11 cellular contexts compared by ENCODE assay signal in the genomic region with DNA sequence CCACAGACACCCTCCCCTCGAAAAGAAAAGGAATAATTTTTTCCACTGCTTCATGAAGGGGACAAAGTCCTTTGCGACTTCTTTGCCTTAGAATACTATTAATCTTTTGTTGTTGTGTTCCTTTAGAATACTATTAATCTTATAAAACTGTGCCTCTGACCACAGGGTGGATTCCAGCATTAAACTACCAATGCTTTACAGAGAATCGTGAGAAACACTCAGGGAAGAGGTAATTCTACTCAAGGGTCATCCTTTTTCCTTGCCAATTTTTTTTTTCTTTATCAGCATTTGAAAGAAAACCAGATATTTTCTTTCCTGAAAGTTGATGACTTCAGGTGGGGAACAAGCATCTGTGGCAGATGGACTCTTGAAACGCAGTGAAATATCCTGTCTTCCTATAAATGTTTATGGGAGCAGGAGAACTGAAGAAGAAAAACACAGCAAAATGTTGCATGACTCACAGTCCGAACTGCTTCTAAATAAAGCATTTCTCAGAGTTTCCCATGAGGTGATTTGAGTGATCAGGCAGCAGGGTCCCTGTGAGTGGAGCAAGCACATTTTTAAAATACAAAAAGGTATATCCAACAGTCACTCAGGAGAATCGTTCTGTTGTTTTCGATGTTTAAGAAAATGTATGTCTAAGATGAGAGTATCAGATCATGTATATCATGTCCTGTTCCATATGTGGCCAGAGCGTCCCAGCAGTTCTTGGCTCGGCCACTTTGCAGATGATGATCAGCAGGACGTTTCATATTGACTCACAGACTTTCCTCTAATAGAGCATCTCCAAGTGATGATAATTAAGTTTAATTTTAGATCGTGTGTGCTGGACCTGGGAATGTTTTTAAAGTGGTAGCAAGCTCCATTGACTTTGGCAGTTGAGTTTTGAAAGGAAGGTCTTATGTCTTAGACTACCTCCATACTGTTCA.
DNase-seq lines count a peak whose midpoint lies in the region; ATAC-seq and TF ChIP-seq lines count a peak whose summit lies in the region.
"Had no signal": no experiment of that assay in that cellular context is flagged by ENCODE, and none has a peak within 500 bp of the region (broad histone marks: within the 10 kb centered on the region; RNA-seq: fewer than 3 reads in every experiment).

No MANE protein-coding gene starts in this region.

- no peak overlapping the region for H3K4me3 Mint-ChIP-seq in Calu3 (ENCODE audit: low read depth, unreplicated experiment)
- H3K4me3 Mint-ChIP-seq: activated CD4-positive, alpha-beta T cell treated with anti-CD3 and anti-CD28 coated beads, Interleukin-2, amount 10 ng/mL, durations not matched to agents 7 days and 5 days; activated naive CD4-positive, alpha-beta T cell treated with anti-CD3 and anti-CD28 coated beads, Interleukin-2, amount 50 U/mL, for 24 hours had no signal

- H2AFZ ChIP-seq in OCI-LY3 (ENCODE audit: low read depth, low read length) (0 out of 2 replicates have a peak overlapping the region, but pooled peaks have one; percentile 15), fibroblast of lung (ENCODE audit: low read length) (no peak overlapping the region)

- H3K4me1 Mint-ChIP-seq in Calu3 (ENCODE audit: low read depth, unreplicated experiment), result peaks cover 34% of the 10 kb centered on the region

- BruUV-seq in Calu3 (replicated peaks; lab: Mats Ljungman, UMichigan), result no TSS peak

- H3K9me3 ChIP-seq in OCI-LY3 (ENCODE audit: insufficient read depth, low read length), result no peaks in the 10 kb centered on the region; the same call in 1 of the 2 replicates
- no peaks in the 10 kb centered on the region for H3K9me3 ChIP-seq in fibroblast of lung (ENCODE audit: control insufficient read depth, insufficient read depth, low read depth, low read length)
- no peaks in the 10 kb centered on the region for H3K9me3 ChIP-seq in sigmoid colon
- H3K9me3 ChIP-seq in upper lobe of left lung, result no peaks in the 10 kb centered on the region

- TF ChIP-seq CTCF in Calu3 (IDR thresholded peaks at IDR 0.05; ENCODE audit: unreplicated experiment) (no peak), OCI-LY3 (IDR thresholded peaks at IDR 0.05; ENCODE audit: low read depth, low read length) (no peak), fibroblast of lung (conservative IDR thresholded peaks at IDR 0.05 in 1 of 2, IDR thresholded peaks at IDR 0.05 in 1 of 2; ENCODE audit: low read depth in 1 of 2, low read length in 2 of 2) (no peak), sigmoid colon (IDR thresholded peaks at IDR 0.05) (no peak), upper lobe of left lung (IDR thresholded peaks at IDR 0.05) (no peak)

- no peaks in the 10 kb centered on the region for H3K36me3 ChIP-seq in OCI-LY3 (replicated peaks; ENCODE audit: low read depth, low read length)
- H3K36me3 ChIP-seq in fibroblast of lung (ENCODE audit: control insufficient read depth, insufficient read depth, low read length), result no peaks in the 10 kb centered on the region
- H3K36me3 ChIP-seq in sigmoid colon, result no peaks in the 10 kb centered on the region
- H3K36me3 ChIP-seq in upper lobe of left lung, result no peaks in the 10 kb centered on the region

- no peak for ATAC-seq in upper lobe of left lung (ENCODE audit: low FRiP score in 2 of 2)

- WGBS in sigmoid colon, 2 donors, result 46 to 67% methylated on average over 11 of the region's 11 CpGs
- 68 to 69% methylated on average over 11 of the region's 11 CpGs for WGBS in upper lobe of left lung, 2 donors

- H3K27ac ChIP-seq in OCI-LY3 (ENCODE audit: low read length) (peak overlapping the region; percentile 97), fibroblast of lung (ENCODE audit: insufficient read depth, low read length) (peak overlapping the region; percentile 64), sigmoid colon (peak overlapping the region in 3 of 4 donors; percentile 72 to 82 (median 75)), upper lobe of left lung (no peak overlapping the region)

- no peaks in the 10 kb centered on the region for H3K9me3 Mint-ChIP-seq in Calu3 (ENCODE audit: low read depth, unreplicated experiment)

- H3K79me2 ChIP-seq in OCI-LY3 (ENCODE audit: low read length) (no peaks in the 10 kb centered on the region), fibroblast of lung (ENCODE audit: control insufficient read depth, insufficient read depth, low read length) (no peaks in the 10 kb centered on the region)

- POLR2A ChIA-PET in HEK293T (lab: Yijun Ruan, JAX), result no interaction called here

- H3K27ac Mint-ChIP-seq in Calu3 (ENCODE audit: unreplicated experiment), result peak overlapping the region; percentile 57
- H3K27ac Mint-ChIP-seq: activated CD4-positive, alpha-beta T cell treated with anti-CD3 and anti-CD28 coated beads, Interleukin-2, amount 10 ng/mL, durations not matched to agents 7 days and 5 days; activated naive CD4-positive, alpha-beta T cell treated with anti-CD3 and anti-CD28 coated beads, Interleukin-2, amount 50 U/mL, for 24 hours had no signal

- CTCF ChIA-PET in Calu3 (lab: Charles Lee) (no interaction called here), HEK293T (lab: Yijun Ruan, JAX) (no interaction called here)

- H3K36me3 Mint-ChIP-seq in Calu3 (ENCODE audit: insufficient read depth, unreplicated experiment), result no peaks in the 10 kb centered on the region
- H3K36me3 Mint-ChIP-seq: activated naive CD4-positive, alpha-beta T cell treated with anti-CD3 and anti-CD28 coated beads, Interleukin-2, amount 50 U/mL, for 24 hours had no signal

- no peaks in the 10 kb centered on the region for H3K27me3 Mint-ChIP-seq in Calu3 (ENCODE audit: unreplicated experiment)
- H3K27me3 Mint-ChIP-seq: activated CD4-positive, alpha-beta T cell treated with anti-CD3 and anti-CD28 coated beads, Interleukin-2, amount 10 ng/mL, durations not matched to agents 7 days and 5 days; activated naive CD4-positive, alpha-beta T cell treated with anti-CD3 and anti-CD28 coated beads, Interleukin-2, amount 50 U/mL, for 24 hours had no signal

- TF ChIP-seq POLR2A in sigmoid colon (IDR thresholded peaks at IDR 0.05) (no peak), upper lobe of left lung (IDR thresholded peaks at IDR 0.05) (no peak)

- DNase-seq in Calu3, result no peak
- peak; percentile 85 to 93 for DNase-seq in fibroblast of lung (ENCODE audit: low read depth in 2 of 2)
- no peak for DNase-seq in sigmoid colon
- DNase-seq in upper lobe of left lung, result no peak
- no peak for DNase-seq in NCI-H1092 (lab: John Stamatoyannopoulos, UW)
- no peak for DNase-seq in HEK293T (ENCODE audit: extremely low spot score)
- DNase-seq in NK-92 (lab: John Stamatoyannopoulos, UW; ENCODE audit: unreplicated experiment), result no peak
- DNase-seq: activated CD4-positive, alpha-beta T cell treated with anti-CD3 and anti-CD28 coated beads, Interleukin-2, amount 10 ng/mL, durations not matched to agents 7 days and 5 days; NCI-H2227 treated with DMSO at 0.1 percent for 48 hours had no signal

- TF ChIP-seq EP300 in sigmoid colon (IDR thresholded peaks at IDR 0.05), result peak in 1 of 4 donors; percentile 43
- no peak for TF ChIP-seq EP300 in upper lobe of left lung (IDR thresholded peaks at IDR 0.05)

- H3K9ac ChIP-seq in OCI-LY3 (ENCODE audit: low read length), result no peak overlapping the region; the same call in 1 of the 2 replicates
- H3K9ac ChIP-seq in fibroblast of lung (ENCODE audit: insufficient read depth, low read length), result peak overlapping the region; percentile 13

- H3K4me2 ChIP-seq in OCI-LY3 (ENCODE audit: low read length) (peak overlapping the region; percentile 79; the same call in 1 of the 2 replicates), fibroblast of lung (ENCODE audit: extremely low read depth, insufficient read depth, low read length) (peak overlapping the region; percentile 29)

- intact Hi-C loops in Calu3 (cut with micrococcal nuclease; ENCODE audit: unreplicated experiment), result no loop called here
- intact Hi-C loops in sigmoid colon (cut with DNase I), result loop anchor here (1.0 to 2.0 kb wide), 2 partner anchors 121 to 147 kb away; no protein-coding TSS in a partner anchor

- H3K4me3 ChIP-seq in OCI-LY3 (ENCODE audit: low read length) (no peak overlapping the region), fibroblast of lung (replicated peaks in 1 of 4; ENCODE audit: control extremely low read depth in 1 of 4, insufficient read depth in 1 of 4, low read depth in 3 of 4, low read length in 4 of 4) (no peak overlapping the region), sigmoid colon (no peak overlapping the region), upper lobe of left lung (no peak overlapping the region)

- H3K27me3 ChIP-seq in OCI-LY3 (ENCODE audit: low read depth, low read length), result no peaks in the 10 kb centered on the region
- H3K27me3 ChIP-seq in fibroblast of lung (ENCODE audit: control insufficient read depth, insufficient read depth, low read length), result no peaks in the 10 kb centered on the region
- no peaks in the 10 kb centered on the region for H3K27me3 ChIP-seq in sigmoid colon
- H3K27me3 ChIP-seq in upper lobe of left lung, result no peaks in the 10 kb centered on the region

- H3K4me1 ChIP-seq in OCI-LY3 (ENCODE audit: low read length) (peaks cover 77% of the 10 kb centered on the region), fibroblast of lung (ENCODE audit: control insufficient read depth, extremely low read depth, insufficient read depth, low read length) (peaks cover 38% of the 10 kb centered on the region), sigmoid colon (peaks cover 0 to 40% (median 38%) of the 10 kb centered on the region in 4 donors), upper lobe of left lung (peaks cover 9 to 22% (median 12%) of the 10 kb centered on the region in 4 donors)

- H4K20me1 ChIP-seq in OCI-LY3 (ENCODE audit: insufficient read depth, low read length), result no peaks in the 10 kb centered on the region
- no peaks in the 10 kb centered on the region for H4K20me1 ChIP-seq in fibroblast of lung (ENCODE audit: control insufficient read depth, extremely low read depth, insufficient read depth, low read length)

TF ChIP-seq in HEK293T, 16 proteins besides CTCF, POLR2A, EP300 and RAD21:
- no peak for TF ChIP-seq LEF1 (IDR thresholded peaks at IDR 0.05; ENCODE audit: borderline replicate concordance)
- no peak for TF ChIP-seq CTBP1 (IDR thresholded peaks at IDR 0.05; ENCODE audit: borderline replicate concordance)
- TF ChIP-seq FOXK2 (IDR thresholded peaks at IDR 0.05), result no peak
- no peak for TF ChIP-seq ARNT (IDR thresholded peaks at IDR 0.05)
- no peak for TF ChIP-seq SP1 (IDR thresholded peaks at IDR 0.05)
- no peak for TF ChIP-seq SUZ12 (IDR thresholded peaks at IDR 0.05)
- no peak for TF ChIP-seq FOXA1 (IDR thresholded peaks at IDR 0.05)
- no peak for TF ChIP-seq ZNF384 (IDR thresholded peaks at IDR 0.05)

Comparison
In these comparisons a context has a peak if more than half of its experiments do, and no peak if none do; other contexts are left out.
1. DNase-seq: peak in fibroblast of lung (2 of 2); none in Calu3 (single experiment), sigmoid colon (single experiment), upper lobe of left lung (0 of 2), NCI-H1092 (single experiment), HEK293T (single experiment) and NK-92 (single experiment).
2. H3K27ac ChIP-seq: peak in OCI-LY3 (single experiment), fibroblast of lung (single experiment) and sigmoid colon (3 of 4); none in upper lobe of left lung (0 of 4).